In genomic region chr5:135031146-135031812, GRCh38 we compare ENCODE assay signal across 9 cellular contexts. TPM values are rescaled to one million over a fixed set of nuclear protein-coding genes. Genes with fewer than 3 reads are reported as not detected.
DNase-seq lines count a peak whose midpoint lies in the region; ATAC-seq and TF ChIP-seq lines count a peak whose summit lies in the region.
"Had no signal": no experiment of that assay in that cellular context is flagged by ENCODE, and none has a peak within 500 bp of the region (broad histone marks: within the 10 kb centered on the region; RNA-seq: fewer than 3 reads in every experiment).

No MANE protein-coding gene starts in this region.

- CTCF ChIA-PET in MCF 10A (lab: Yijun Ruan, JAX) (interaction anchor here (0.6 to 1.6 kb wide), 5 partner anchors 9 to 302 kb away, joined by 3 to 14 read pairs (median 3); no protein-coding TSS in a partner anchor), GM10248 (lab: Yijun Ruan, JAX) (no interaction called here)

- DNase-seq in CD1c-positive myeloid dendritic cell (ENCODE audit: extremely low spot score) (peak; percentile 54), LNCaP clone FGC (ENCODE audit: low read depth) (no peak), MCF 10A (ENCODE audit: unreplicated experiment) (no peak), GM10248 (ENCODE audit: extremely low spot score) (no peak), NCI-H187 treated with DMSO at 0.1 percent for 48 hours (lab: John Stamatoyannopoulos, UW) (no peak)
- no peak for DNase-seq in stimulated activated CD4-positive, alpha-beta T cell treated with anti-CD3 and anti-CD28 coated beads, Interleukin-12 subunit alpha, Interleukin-12 subunit beta, amount 100 ng/mL, for 4 hours
- DNase-seq: hippocampal formation had no signal

- POLR2A ChIA-PET in MCF 10A (lab: Yijun Ruan, JAX) (interaction anchor here (0.6 to 3.2 kb wide), 5 partner anchors 96 to 298 kb away, joined by 3 to 55 read pairs (median 3); partner anchors contain the start of gene PCBD2), GM10248 (lab: Yijun Ruan, JAX) (no interaction called here)

- H3K4me1 ChIP-seq in mucosa of stomach (ENCODE audit: control insufficient read depth, insufficient read depth, low read length) = peaks cover 15% of the 10 kb centered on the region

- H3K4me3 ChIP-seq in LNCaP clone FGC (ENCODE audit: low read depth, low read length) (peak overlapping the region; percentile 71), mucosa of stomach (ENCODE audit: low read length) (no peak overlapping the region)

- H3K36me3 ChIP-seq in mucosa of stomach (ENCODE audit: control insufficient read depth, insufficient read depth, low read length) = no peaks in the 10 kb centered on the region

- peaks cover 14% of the 10 kb centered on the region for H3K4me1 Mint-ChIP-seq in MCF 10A (ENCODE audit: insufficient read depth, unreplicated experiment)

- peak overlapping the region; percentile 76 for H3K27ac Mint-ChIP-seq in MCF 10A (ENCODE audit: low read depth, unreplicated experiment)

- H3K27me3 ChIP-seq in mucosa of stomach (ENCODE audit: control insufficient read depth, insufficient read depth, low read length) = peaks cover 45% of the 10 kb centered on the region

- H3K9me3 ChIP-seq in mucosa of stomach (ENCODE audit: control insufficient read depth, low read length) = no peaks in the 10 kb centered on the region

- H3K36me3 Mint-ChIP-seq in MCF 10A (ENCODE audit: insufficient read depth, unreplicated experiment) = peaks cover 26% of the 10 kb centered on the region

- H3K27me3 Mint-ChIP-seq in MCF 10A (ENCODE audit: insufficient read depth, unreplicated experiment) = no peaks in the 10 kb centered on the region

- ATAC-seq in HG03095 (IDR thresholded peaks at IDR 0.05; ENCODE audit: unreplicated experiment) = no peak

- no TSS peak for BruUV-seq in MCF 10A (replicated peaks; lab: Mats Ljungman, UMichigan)

- H3K4me3 Mint-ChIP-seq in MCF 10A (ENCODE audit: unreplicated experiment) = peak overlapping the region; percentile 88

- intact Hi-C loops in MCF 10A (cut with micrococcal nuclease) = loop anchor here (5.0 kb wide), 2 partner anchors 176 to 301 kb away; no protein-coding TSS in a partner anchor

- TF ChIP-seq CTCF in LNCaP clone FGC (IDR thresholded peaks at IDR 0.05; ENCODE audit: control insufficient read depth, extremely low read depth, insufficient read depth) (no peak), MCF 10A (IDR thresholded peaks at IDR 0.05; ENCODE audit: unreplicated experiment) (no peak), GM10248 (IDR thresholded peaks at IDR 0.05; ENCODE audit: control extremely low read depth, extremely low read depth, low read depth, missing control alignments) (no peak)

- peak overlapping the region; percentile 77 for H3K9ac ChIP-seq in mucosa of stomach (ENCODE audit: low read length)

- peaks cover 8% of the 10 kb centered on the region for H3K9me3 Mint-ChIP-seq in MCF 10A (ENCODE audit: unreplicated experiment)

RNA-seq across cellular contexts. Expression of gene PITX1, which starts 2.7 kb away (rescaled TPM):
- 37.1 and 42.9 TPM in 2 replicates for total RNA-seq in MCF 10A (2022)
